ENCODE assay signal across 28 cellular contexts in genomic region chr15:49824700-49825099, GRCh38.
"Had no signal": no experiment of that assay in that cellular context is flagged by ENCODE, and none has a peak within 500 bp of the region (broad histone marks: within the 10 kb centered on the region; RNA-seq: fewer than 3 reads in every experiment).

No MANE protein-coding gene starts in this region.

- FAIRE-seq: endometrium, islet of Langerhans, keratinocyte had no signal

- H3K27me3 ChIP-seq: colonic mucosa, esophagus squamous epithelium, gastrocnemius medialis, heart right ventricle, left lung had no signal

- H3K9me3 ChIP-seq: colonic mucosa, esophagus squamous epithelium, gastrocnemius medialis, left lung, lower lobe of right lung, mucosa of descending colon had no signal

- ATAC-seq: effector memory CD8-positive, alpha-beta T cell; esophagus mucosa; gastrocnemius medialis; heart right ventricle; left cardiac atrium; left lung; left ventricle myocardium superior; lower lobe of right lung had no signal

- H3K27ac ChIP-seq: colonic mucosa, epithelial cell of prostate, esophagus squamous epithelium, gastrocnemius medialis, heart right ventricle, left lung, lower lobe of right lung had no signal

- DNase-seq: colonic mucosa; cortex of kidney; effector CD8-positive, alpha-beta T cell; effector memory CD8-positive, alpha-beta T cell; endodermal cell; erythroblast; esophagus squamous epithelium; foreskin fibroblast; foreskin melanocyte; gastrocnemius medialis; glutamatergic neuron; head of caudate nucleus; heart right ventricle; hippocampal formation; left cardiac atrium; left lung; left ventricle myocardium superior; lower lobe of right lung; mesenchymal stem cell; mucosa of descending colon; naive B cell had no signal

- H3K4me3 Mint-ChIP-seq: dendritic cell treated with granulocyte-macrophage colony-stimulating factor and Interleukin-4, amounts not matched to agents 40 ng/mL and 50 ng/mL, for 4 days; effector memory CD8-positive, alpha-beta T cell; endodermal cell; mesothelial cell of epicardium; naive B cell had no signal

- H3K4me3 ChIP-seq: colonic mucosa, esophagus squamous epithelium, gastrocnemius medialis, heart right ventricle, left lung, lower lobe of right lung, mucosa of descending colon had no signal

- H3K4me1 Mint-ChIP-seq: endodermal cell, naive B cell had no signal

- H3K4me1 ChIP-seq: colonic mucosa, esophagus squamous epithelium, gastrocnemius medialis, heart right ventricle, left lung, lower lobe of right lung had no signal

- H3K9me3 Mint-ChIP-seq: effector memory CD8-positive, alpha-beta T cell had no signal

- H3K36me3 ChIP-seq: colonic mucosa, esophagus squamous epithelium, gastrocnemius medialis, heart right ventricle, left lung, lower lobe of right lung had no signal

- H3K36me3 Mint-ChIP-seq: mesothelial cell of epicardium, naive B cell had no signal

- H3K27me3 Mint-ChIP-seq: dendritic cell treated with granulocyte-macrophage colony-stimulating factor and Interleukin-4, amounts not matched to agents 40 ng/mL and 50 ng/mL, for 4 days; effector memory CD8-positive, alpha-beta T cell; naive B cell had no signal

- H3K27ac Mint-ChIP-seq: dendritic cell treated with granulocyte-macrophage colony-stimulating factor and Interleukin-4, amounts not matched to agents 40 ng/mL and 50 ng/mL, for 4 days; effector memory CD8-positive, alpha-beta T cell; endodermal cell; mesothelial cell of epicardium; naive B cell had no signal
